In the genomic region with DNA sequence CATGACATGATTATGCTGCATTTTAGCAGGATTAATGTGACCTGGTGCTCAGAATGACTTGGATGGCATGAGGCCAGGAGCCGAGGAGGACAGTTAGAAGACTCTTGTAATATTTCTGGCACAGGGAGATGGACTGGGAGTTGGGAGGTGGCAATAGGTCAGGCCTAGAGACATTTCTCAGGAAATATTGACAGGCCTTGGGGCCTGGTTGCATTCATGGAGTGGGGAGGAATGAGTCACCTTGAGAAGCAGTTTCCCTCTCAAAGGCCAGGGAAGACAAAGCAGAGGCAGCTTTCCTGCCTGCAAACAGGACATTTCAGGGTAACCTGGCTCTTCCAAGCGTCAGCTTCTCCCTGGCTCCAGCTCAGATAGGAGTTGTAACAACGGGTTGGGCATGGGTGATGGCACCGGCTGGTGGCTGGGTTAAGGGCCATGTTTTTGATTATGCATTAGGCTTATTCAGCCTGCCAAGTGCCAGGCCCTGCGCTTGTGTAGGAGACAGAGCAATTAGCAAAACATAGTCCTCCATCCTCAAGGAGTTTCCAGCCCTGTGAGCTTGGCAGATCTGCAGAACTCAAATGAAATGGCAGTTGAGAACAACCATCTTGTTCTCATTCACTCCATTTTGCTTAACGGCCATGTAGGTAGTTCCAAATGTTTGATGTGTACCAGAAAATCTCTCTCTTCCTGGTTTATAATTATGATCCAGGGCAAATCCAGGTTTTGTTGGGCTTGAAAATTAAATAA, we compare ENCODE assay signal across 10 cellular contexts. TPM values are rescaled to one million over a fixed set of nuclear protein-coding genes. Genes with fewer than 3 reads are reported as not detected.
DNase-seq lines count a peak whose midpoint lies in the region; ATAC-seq and TF ChIP-seq lines count a peak whose summit lies in the region.
"Had no signal": no experiment of that assay in that cellular context is flagged by ENCODE, and none has a peak within 500 bp of the region (broad histone marks: within the 10 kb centered on the region; RNA-seq: fewer than 3 reads in every experiment).

No MANE protein-coding gene starts in this region.

- TF ChIP-seq CTCF in VCaP (conservative IDR thresholded peaks at IDR 0.05) (no peak), fibroblast of villous mesenchyme (IDR thresholded peaks at IDR 0.05; ENCODE audit: insufficient read depth, low read depth, low read length) (no peak), suprapubic skin (IDR thresholded peaks at IDR 0.05) (no peak)

- H3K9me3 Mint-ChIP-seq in activated T-cell treated with anti-CD3 and anti-CD28 coated beads, Interleukin-2, amount 50 U/mL, for 72 hours: no peaks in the 10 kb centered on the region
- H3K9me3 Mint-ChIP-seq in activated T-cell treated with anti-CD3 and anti-CD28 coated beads, Interleukin-2, amount 50 U/mL, for 4 hours: no peaks in the 10 kb centered on the region

- H3K27ac Mint-ChIP-seq in activated T-cell treated with anti-CD3 and anti-CD28 coated beads, Interleukin-2, amount 50 U/mL, for 72 hours: peak overlapping the region; percentile 10

- no peaks in the 10 kb centered on the region for H3K9me3 ChIP-seq in suprapubic skin

- peaks cover 1 to 5% of the 10 kb centered on the region in 2 donors for H3K36me3 Mint-ChIP-seq in activated T-cell treated with anti-CD3 and anti-CD28 coated beads, Interleukin-2, amount 50 U/mL, for 72 hours (ENCODE audit: insufficient read depth in 2 of 2)
- H3K36me3 Mint-ChIP-seq in activated T-cell treated with anti-CD3 and anti-CD28 coated beads, Interleukin-2, amount 50 U/mL, for 4 hours (ENCODE audit: insufficient read depth): no peaks in the 10 kb centered on the region

- H3K4me3 ChIP-seq in fibroblast of villous mesenchyme (ENCODE audit: low read depth, low read length): no peak overlapping the region
- no peak overlapping the region for H3K4me3 ChIP-seq in suprapubic skin

- H3K4me1 Mint-ChIP-seq in activated T-cell treated with anti-CD3 and anti-CD28 coated beads, Interleukin-2, amount 50 U/mL, for 72 hours (ENCODE audit: low read depth): peaks cover 46% of the 10 kb centered on the region
- H3K4me1 Mint-ChIP-seq in activated T-cell treated with anti-CD3 and anti-CD28 coated beads, Interleukin-2, amount 50 U/mL, for 4 hours (ENCODE audit: low read depth): peaks cover 28% of the 10 kb centered on the region

- TF ChIP-seq POLR2A in suprapubic skin (IDR thresholded peaks at IDR 0.05): no peak

- H3K36me3 ChIP-seq in suprapubic skin: no peaks in the 10 kb centered on the region

- H3K4me1 ChIP-seq in suprapubic skin: peaks cover 40% of the 10 kb centered on the region

- TF ChIP-seq EP300 in suprapubic skin (IDR thresholded peaks at IDR 0.05): no peak

- 26% methylated on average over 5 of the region's 6 CpGs for WGBS in suprapubic skin

- DNase-seq in activated T-cell treated with anti-CD3 and anti-CD28 coated beads, Interleukin-2, amount 50 U/mL, for 72 hours: no peak
- DNase-seq in activated T-cell treated with anti-CD3 and anti-CD28 coated beads, Interleukin-2, amount 50 U/mL, for 4 hours: no peak
- DNase-seq in fibroblast of villous mesenchyme (ENCODE audit: low read depth): peak; percentile 33
- no peak for DNase-seq in suprapubic skin (ENCODE audit: low spot score in 2 of 2)
- DNase-seq in DMS 273 (lab: John Stamatoyannopoulos, UW; ENCODE audit: unreplicated experiment): no peak
- DNase-seq: activated naive CD4-positive, alpha-beta T cell; NCI-H1092 treated with DMSO at 0.1 percent for 48 hours had no signal

- H3K27ac ChIP-seq in VCaP (peak overlapping the region; percentile 97), suprapubic skin (peak overlapping the region; percentile 96)

- H3K4me3 Mint-ChIP-seq in activated T-cell treated with anti-CD3 and anti-CD28 coated beads, Interleukin-2, amount 50 U/mL, for 72 hours: peak overlapping the region; percentile 12 to 51
- H3K4me3 Mint-ChIP-seq in activated T-cell treated with anti-CD3 and anti-CD28 coated beads, Interleukin-2, amount 50 U/mL, for 4 hours: no peak overlapping the region

- H3K27me3 ChIP-seq in suprapubic skin: no peaks in the 10 kb centered on the region

- no peaks in the 10 kb centered on the region for H3K27me3 Mint-ChIP-seq in activated T-cell treated with anti-CD3 and anti-CD28 coated beads, Interleukin-2, amount 50 U/mL, for 72 hours (ENCODE audit: low read depth)
- H3K27me3 Mint-ChIP-seq in activated T-cell treated with anti-CD3 and anti-CD28 coated beads, Interleukin-2, amount 50 U/mL, for 4 hours (ENCODE audit: low read depth): no peaks in the 10 kb centered on the region

- no peak for ATAC-seq in activated T-cell treated with anti-CD3 and anti-CD28 coated beads, Interleukin-2, amount 50 U/mL, for 72 hours (replicated peaks in 1 of 2)
- no peak for ATAC-seq in activated T-cell treated with anti-CD3 and anti-CD28 coated beads, Interleukin-2, amount 50 U/mL, for 4 hours
- no peak for ATAC-seq in HG03196 (IDR thresholded peaks at IDR 0.05; ENCODE audit: unreplicated experiment)
- ATAC-seq in GM21786 (IDR thresholded peaks at IDR 0.05; ENCODE audit: unreplicated experiment): no peak

RNA-seq across cellular contexts. Expression of a gene that starts 38.2 kb away (rescaled TPM):
- 100 to 1,000 TPM; 143 to 149 TPM for total RNA-seq in activated T-cell treated with anti-CD3 and anti-CD28 coated beads, Interleukin-2, amount 50 U/mL, for 72 hours
- total RNA-seq in activated T-cell treated with anti-CD3 and anti-CD28 coated beads, Interleukin-2, amount 50 U/mL, for 4 hours: 100 to 1,000 TPM; 147 to 169 (median 165) TPM
- total RNA-seq in fibroblast of villous mesenchyme (86.7 and 91.1 TPM in 2 replicates), suprapubic skin (100 to 1,000 TPM; 119 to 142 (median 141) TPM)
